ENCODE assay signal across 8 cellular contexts in the genomic region with DNA sequence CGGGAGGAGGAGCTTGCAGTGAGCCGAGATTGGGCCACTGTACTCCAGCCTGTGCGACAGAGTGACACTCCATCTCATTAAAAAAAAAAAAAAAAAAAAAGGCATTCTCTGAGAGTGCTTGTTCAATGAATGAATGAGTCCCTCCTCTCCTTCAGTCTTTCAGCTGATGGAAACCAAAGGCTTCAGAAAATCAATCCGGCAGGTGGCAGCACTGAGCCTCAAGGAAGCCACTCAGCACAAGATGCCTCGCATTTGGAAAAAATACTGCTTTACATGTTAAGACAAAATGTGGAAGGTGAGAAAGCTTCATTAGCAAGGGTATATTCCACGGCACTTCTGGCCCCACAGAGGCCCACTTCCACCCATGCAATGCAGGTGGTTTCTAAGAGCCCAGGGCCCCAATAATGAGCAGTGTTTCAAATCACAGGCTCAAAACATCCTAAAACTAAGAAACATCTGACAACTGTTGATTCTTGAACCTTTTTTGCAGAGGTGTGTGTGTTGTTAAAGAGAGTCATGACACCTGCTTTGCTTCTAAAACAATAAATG. TPM values are rescaled to one million over a fixed set of nuclear protein-coding genes. Genes with fewer than 3 reads are reported as not detected.
A peak's percentile ranks its signal among the peaks of the same experiment; 100 is the strongest.
DNase-seq lines count a peak whose midpoint lies in the region; ATAC-seq lines count a peak whose summit lies in the region.

No MANE protein-coding gene starts in this region.

- peak; percentile 90 to 93 for DNase-seq in AML-193 (lab: John Stamatoyannopoulos, UW)
- peak; percentile 68 for DNase-seq in HCEC 1CT
- peak; percentile 56 for DNase-seq in NCI-H510A (lab: John Stamatoyannopoulos, UW)
- peak; percentile 84 for DNase-seq in activated CD4-positive, alpha-beta T cell treated with anti-CD3 and anti-CD28 coated beads for 1 hour
- DNase-seq in cerebellar cortex (ENCODE audit: low spot score): peak; percentile 94
- peak; percentile 84 to 97 for DNase-seq in left colon
- DNase-seq in stimulated activated CD4-positive, alpha-beta T cell treated with anti-CD3 and anti-CD28 coated beads, Interleukin-4, amount 100 ng/mL, for 1 hour: peak; percentile 89

- ATAC-seq in left colon (peak; percentile 84), HG03039 (IDR thresholded peaks at IDR 0.05; ENCODE audit: unreplicated experiment) (no peak)

- intact Hi-C loops in left colon (cut with DNase I, micrococcal nuclease): loop anchor here (2.0 to 10.0 kb wide), 2 partner anchors 82 kb away; a partner anchor contains a TSS

RNA-seq across cellular contexts. Expression of a gene that starts 33.9 kb away (rescaled TPM):
- total RNA-seq in left colon: 10 to 100 TPM; 10.7 to 14.0 TPM

RNA-seq across cellular contexts. Expression of a gene that starts 52.1 kb away (rescaled TPM):
- 10 to 100 TPM; 18.4 to 24.7 TPM for total RNA-seq in left colon
